10 cellular contexts compared by ENCODE assay signal in genomic region chr4:113539408-113539807, GRCh38.
DNase-seq lines count a peak whose midpoint lies in the region; ATAC-seq and TF ChIP-seq lines count a peak whose summit lies in the region.
"Had no signal": no experiment of that assay in that cellular context is flagged by ENCODE, and none has a peak within 500 bp of the region (broad histone marks: within the 10 kb centered on the region; RNA-seq: fewer than 3 reads in every experiment).

No MANE protein-coding gene starts in this region.

- no peaks in the 10 kb centered on the region for H3K36me3 ChIP-seq in aorta (ENCODE audit: control insufficient read depth in 1 of 2, insufficient read depth in 2 of 2, low read length in 1 of 2)
- H3K36me3 ChIP-seq: sigmoid colon had no signal

- peak; percentile 42 for DNase-seq in AG04449 (ENCODE audit: low read depth, low spot score)
- DNase-seq in astrocyte of the spinal cord (ENCODE audit: low read depth, low spot score), result peak; percentile 75
- DNase-seq in aorta, result no peak
- DNase-seq in putamen (ENCODE audit: low spot score), result no peak
- no peak for DNase-seq in nephron progenitor cell
- DNase-seq: hippocampal formation, sigmoid colon had no signal

- WGBS in aorta, 2 donors, result 82 to 83% methylated on average over 3 of the region's 3 CpGs

- TF ChIP-seq CTCF in AG04449 (IDR thresholded peaks at IDR 0.05; ENCODE audit: insufficient read depth, low read length, missing control alignments) (no peak), astrocyte of the spinal cord (IDR thresholded peaks at IDR 0.05; ENCODE audit: low read depth, low read length) (no peak), nephron progenitor cell (IDR thresholded peaks at IDR 0.05) (no peak)

- H3K9me3 ChIP-seq in aorta (ENCODE audit: control insufficient read depth, low read length), result no peaks in the 10 kb centered on the region
- H3K9me3 ChIP-seq: sigmoid colon had no signal

- ATAC-seq in GM18517 (IDR thresholded peaks at IDR 0.05; ENCODE audit: unreplicated experiment), result peak; percentile 50
- peak; percentile 53 for ATAC-seq in HG03108 (IDR thresholded peaks at IDR 0.05; ENCODE audit: unreplicated experiment)
- no peak for ATAC-seq in aorta (ENCODE audit: low FRiP score)
- ATAC-seq in GM21390 (IDR thresholded peaks at IDR 0.05; ENCODE audit: unreplicated experiment), result no peak

- H3K4me3 ChIP-seq in AG04449 (ENCODE audit: low read depth, low read length) (no peak overlapping the region), astrocyte of the spinal cord (ENCODE audit: low read depth, low read length) (no peak overlapping the region), aorta (ENCODE audit: low read length in 2 of 2) (no peak overlapping the region)
- H3K4me3 ChIP-seq: sigmoid colon had no signal

- peaks cover 0 to 6% of the 10 kb centered on the region in 2 donors for H3K4me1 ChIP-seq in aorta (ENCODE audit: control insufficient read depth in 1 of 2, insufficient read depth in 2 of 2, low read length in 2 of 2)

- in situ Hi-C loops in astrocyte of the spinal cord (cut with HindIII; ENCODE audit: low sequenced_read_pairs), result no loop called here

- POLR2A ChIA-PET in AG04449 (lab: Yijun Ruan, JAX), result interaction anchor here (0.5 kb wide), 1 partner anchor 24 kb away, joined by 3 read pairs; no protein-coding TSS in a partner anchor

- H3K27me3 ChIP-seq in aorta (ENCODE audit: control insufficient read depth in 1 of 2, insufficient read depth in 2 of 2, low read length in 1 of 2), result no peaks in the 10 kb centered on the region
- H3K27me3 ChIP-seq: sigmoid colon had no signal

- no peaks in the 10 kb centered on the region for H3K36me3 Mint-ChIP-seq in nephron progenitor cell (ENCODE audit: low read depth)

- intact Hi-C loops in aorta (cut with DNase I), result loop anchor here in 1 of 2 donors (5.0 kb wide), 1 partner anchor 142 kb away; no protein-coding TSS in a partner anchor

- no peaks in the 10 kb centered on the region for H3K9me3 Mint-ChIP-seq in nephron progenitor cell

- H3K27ac ChIP-seq in aorta (ENCODE audit: low read depth in 1 of 2, low read length in 2 of 2), result peak overlapping the region in 1 of 2 donors; percentile 28
- H3K27ac ChIP-seq: sigmoid colon had no signal

- H3K4me3 Mint-ChIP-seq in nephron progenitor cell, result no peak overlapping the region

- H3K27ac Mint-ChIP-seq in nephron progenitor cell, result no peak overlapping the region

- no peaks in the 10 kb centered on the region for H3K27me3 Mint-ChIP-seq in nephron progenitor cell (ENCODE audit: low read depth, poor library complexity)

- H3K4me1 Mint-ChIP-seq in nephron progenitor cell, result no peaks in the 10 kb centered on the region

- CTCF ChIA-PET in AG04449 (lab: Yijun Ruan, JAX), result interaction anchor here (1.0 to 4.1 kb wide), 5 partner anchors 9 to 145 kb away, joined by 4 to 19 read pairs (median 6); no protein-coding TSS in a partner anchor

Comparison
In these comparisons a context has a peak if more than half of its experiments do, and no peak if none do; other contexts are left out.
1. DNase-seq: peak in AG04449 (single experiment) and astrocyte of the spinal cord (single experiment); none in aorta (0 of 2), putamen (single experiment) and nephron progenitor cell (single experiment).
2. ATAC-seq: peak in GM18517 (single experiment) and HG03108 (single experiment); none in aorta (single experiment) and GM21390 (single experiment).